Comparison of ENCODE assay signal across 10 cellular contexts in the genomic region with DNA sequence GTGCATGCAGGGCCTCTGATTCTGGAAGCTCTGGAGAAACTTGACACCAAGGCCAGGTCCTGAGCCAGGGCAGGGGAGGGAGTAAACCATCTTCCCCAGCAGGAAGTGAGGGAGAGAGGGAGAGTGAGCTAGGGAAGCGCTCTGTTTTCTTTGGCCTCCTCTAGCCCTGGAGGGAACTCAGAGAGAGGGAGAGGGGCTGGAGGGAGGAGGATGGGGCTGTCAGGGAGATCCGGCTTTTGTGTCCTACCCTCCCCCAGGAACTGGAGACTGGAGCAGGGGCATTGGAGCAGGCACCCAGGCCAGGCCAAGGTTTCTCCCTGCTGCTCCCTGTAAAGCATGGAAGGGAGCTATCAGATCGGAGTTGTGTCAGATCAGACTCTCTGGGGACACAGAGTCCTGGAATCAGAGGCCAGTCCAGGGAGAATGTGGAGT. TPM values are rescaled to one million over a fixed set of nuclear protein-coding genes. Genes with fewer than 3 reads are reported as not detected.
DNase-seq lines count a peak whose midpoint lies in the region; ATAC-seq lines count a peak whose summit lies in the region.
"Had no signal": no experiment of that assay in that cellular context is flagged by ENCODE, and none has a peak within 500 bp of the region (broad histone marks: within the 10 kb centered on the region; RNA-seq: fewer than 3 reads in every experiment).

No MANE protein-coding gene starts in this region.

- peak overlapping the region; percentile 2 to 94 (median 60); a peak in 20 of 22 replicates for H3K4me2 ChIP-seq in BLaER1 treated with 17β-estradiol and CSF1 and Interleukin-3, amounts not matched to agents 10 nM and 100 nM
- H3K4me2 ChIP-seq in neuronal stem cell (ENCODE audit: insufficient read depth, low read length, poor library complexity, severe bottlenecking), result no peak overlapping the region

- no peaks in the 10 kb centered on the region for H3K27me3 ChIP-seq in BLaER1 treated with 17β-estradiol and CSF1 and Interleukin-3, amounts not matched to agents 10 nM and 100 nM
- no peaks in the 10 kb centered on the region for H3K27me3 ChIP-seq in neuronal stem cell (ENCODE audit: control insufficient read depth in 3 of 3, insufficient read depth in 3 of 3, low read depth in 1 of 3, low read length in 3 of 3)

- peak overlapping the region in 3 of 11 experiments; percentile 27 to 38 (median 30); a peak in 3 of 22 replicates for H3K9ac ChIP-seq in BLaER1 treated with 17β-estradiol and CSF1 and Interleukin-3, amounts not matched to agents 10 nM and 100 nM
- no peak overlapping the region for H3K9ac ChIP-seq in neuronal stem cell (ENCODE audit: low read depth, low read length, poor library complexity)

- H2BK12ac ChIP-seq in neuronal stem cell (ENCODE audit: low read length), result no peak overlapping the region

- no peak overlapping the region for H2AK5ac ChIP-seq in neuronal stem cell (ENCODE audit: low read depth, low read length)

- H2BK5ac ChIP-seq in neuronal stem cell (ENCODE audit: low read length), result no peak overlapping the region

- H2BK120ac ChIP-seq in neuronal stem cell (ENCODE audit: low read depth, low read length), result no peak overlapping the region

- peak overlapping the region; percentile 86 for H2AFZ ChIP-seq in neuronal stem cell (ENCODE audit: low read length)

- peak overlapping the region; percentile 11 for H3K18ac ChIP-seq in neuronal stem cell (ENCODE audit: low read length)

- peaks cover 43 to 69% (median 61%) of the 10 kb centered on the region in 10 experiments for H3K4me1 ChIP-seq in BLaER1 treated with 17β-estradiol and CSF1 and Interleukin-3, amounts not matched to agents 10 nM and 100 nM
- peaks cover 33 to 34% of the 10 kb centered on the region in 2 donors for H3K4me1 ChIP-seq in neuronal stem cell (ENCODE audit: control insufficient read depth in 2 of 2, insufficient read depth in 1 of 2, low read depth in 1 of 2, low read length in 2 of 2)

- no peak overlapping the region for H3K4ac ChIP-seq in neuronal stem cell (ENCODE audit: low read length)

- ATAC-seq in HG02852 (IDR thresholded peaks at IDR 0.05; ENCODE audit: unreplicated experiment), result no peak
- no peak for ATAC-seq in GM19452 (IDR thresholded peaks at IDR 0.05; ENCODE audit: unreplicated experiment)

- H3K27ac ChIP-seq in BLaER1 treated with 17β-estradiol and CSF1 and Interleukin-3, amounts not matched to agents 10 nM and 100 nM, result peak overlapping the region in 8 of 11 experiments; percentile 9 to 96 (median 46); a peak in 11 of 22 replicates
- peak overlapping the region; percentile 55 for H3K27ac ChIP-seq in neuronal stem cell (replicated peaks; ENCODE audit: low read length)

- no peak overlapping the region for H4K91ac ChIP-seq in neuronal stem cell (ENCODE audit: low read depth, low read length, poor library complexity)

- no peak overlapping the region for H3K14ac ChIP-seq in neuronal stem cell (ENCODE audit: low read length)

- H3K23ac ChIP-seq in neuronal stem cell (ENCODE audit: low read depth, low read length, poor library complexity), result no peak overlapping the region

- peaks cover 12 to 20% (median 16%) of the 10 kb centered on the region in 11 experiments for H3K9me3 ChIP-seq in BLaER1 treated with 17β-estradiol and CSF1 and Interleukin-3, amounts not matched to agents 10 nM and 100 nM (replicated peaks in 1 of 11)
- no peaks in the 10 kb centered on the region for H3K9me3 ChIP-seq in neuronal stem cell (replicated peaks in 1 of 2; ENCODE audit: control insufficient read depth in 2 of 2, insufficient read depth in 1 of 2, low read depth in 1 of 2, low read length in 2 of 2)

- DNase-seq in RPMI7951 (ENCODE audit: low read depth) (peak; percentile 30), fibroblast of the conjunctiva (ENCODE audit: low read depth) (peak; percentile 28), neuronal stem cell (ENCODE audit: low spot score) (no peak), hippocampal formation (lab: John Stamatoyannopoulos, UW) (no peak)
- no peak for DNase-seq in stimulated activated naive CD4-positive, alpha-beta T cell (lab: John Stamatoyannopoulos, UW)
- DNase-seq: CD4-positive, CD25-positive, alpha-beta regulatory T cell had no signal

- no peak overlapping the region for H2BK15ac ChIP-seq in neuronal stem cell (ENCODE audit: low read length)

- H3K79me1 ChIP-seq in neuronal stem cell (ENCODE audit: low read depth, low read length), result no peaks in the 10 kb centered on the region

- no CpG with 5 or more reads among the region's 3 CpGs for WGBS in neuronal stem cell (ENCODE audit: extremely low coverage in 2 of 2, insufficient read length in 2 of 2, insufficient replicate concordance in 1 of 2), 2 donors

- H3K4me3 ChIP-seq in BLaER1 treated with 17β-estradiol and CSF1 and Interleukin-3, amounts not matched to agents 10 nM and 100 nM, result no peak overlapping the region
- H3K4me3 ChIP-seq in neuronal stem cell (ENCODE audit: low read length in 2 of 2), result no peak overlapping the region
- H3K4me3 ChIP-seq: skin epidermis had no signal

- no peaks in the 10 kb centered on the region for H4K20me1 ChIP-seq in BLaER1 treated with 17β-estradiol and CSF1 and Interleukin-3, amounts not matched to agents 10 nM and 100 nM

- H3K36me3 ChIP-seq in BLaER1 treated with 17β-estradiol and CSF1 and Interleukin-3, amounts not matched to agents 10 nM and 100 nM, result no peaks in the 10 kb centered on the region
- no peaks in the 10 kb centered on the region for H3K36me3 ChIP-seq in neuronal stem cell (replicated peaks in 1 of 2; ENCODE audit: control insufficient read depth in 2 of 2, insufficient read depth in 2 of 2, low read length in 2 of 2)

- H4K8ac ChIP-seq in neuronal stem cell (ENCODE audit: low read depth, low read length), result no peak overlapping the region

RNA-seq across cellular contexts. Expression of gene PKDCC, which starts 22.7 kb away (rescaled TPM):
- 1.7 and 1.8 TPM in 2 replicates for total RNA-seq in RPMI7951 (2014; rRNA removed; shearing (Covaris generic))
- 93.5 TPM for polyA plus RNA-seq in neuronal stem cell (2013, experiment 1 of 2)
- 92.5 TPM for polyA plus RNA-seq in neuronal stem cell (2013, experiment 2 of 2)
- total RNA-seq: CD4-positive, CD25-positive, alpha-beta regulatory T cell had no signal
- polyA plus RNA-seq: CD4-positive, CD25-positive, alpha-beta regulatory T cell had no signal

Comparison
In these comparisons a context has a peak if more than half of its experiments do, and no peak if none do; other contexts are left out.
1. DNase-seq: peak in RPMI7951 (single experiment) and fibroblast of the conjunctiva (single experiment); none in neuronal stem cell (single experiment), stimulated activated naive CD4-positive, alpha-beta T cell (0 of 6) and hippocampal formation (0 of 2).